In genomic region chr5:129148-129547, GRCh38 we compare ENCODE assay signal across 3 cellular contexts.
TF ChIP-seq lines count a peak whose summit lies in the region.

No MANE protein-coding gene starts in this region.

TF ChIP-seq in GM23338, 12 proteins besides CTCF, POLR2A, EP300 and RAD21 (continues in another document):
- no peak for TF ChIP-seq ZNF331 (CRISPR knock-in tag; IDR thresholded peaks at IDR 0.05; ENCODE audit: low read depth)
- no peak for TF ChIP-seq ZNF114 (CRISPR knock-in tag; IDR thresholded peaks at IDR 0.05)
- TF ChIP-seq, protein P1, sequence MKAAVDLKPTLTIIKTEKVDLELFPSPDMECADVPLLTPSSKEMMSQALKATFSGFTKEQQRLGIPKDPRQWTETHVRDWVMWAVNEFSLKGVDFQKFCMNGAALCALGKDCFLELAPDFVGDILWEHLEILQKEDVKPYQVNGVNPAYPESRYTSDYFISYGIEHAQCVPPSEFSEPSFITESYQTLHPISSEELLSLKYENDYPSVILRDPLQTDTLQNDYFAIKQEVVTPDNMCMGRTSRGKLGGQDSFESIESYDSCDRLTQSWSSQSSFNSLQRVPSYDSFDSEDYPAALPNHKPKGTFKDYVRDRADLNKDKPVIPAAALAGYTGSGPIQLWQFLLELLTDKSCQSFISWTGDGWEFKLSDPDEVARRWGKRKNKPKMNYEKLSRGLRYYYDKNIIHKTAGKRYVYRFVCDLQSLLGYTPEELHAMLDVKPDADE (IDR thresholded peaks at IDR 0.05): no peak
- no peak for TF ChIP-seq CREB1 (CRISPR knock-in tag; IDR thresholded peaks at IDR 0.05; ENCODE audit: low read depth)
- TF ChIP-seq POLR2AphosphoS5 (IDR thresholded peaks at IDR 0.05; ENCODE audit: low read depth): no peak
- no peak for TF ChIP-seq JUNB (IDR thresholded peaks at IDR 0.05; ENCODE audit: unreplicated experiment)
- no peak for TF ChIP-seq NANOG (IDR thresholded peaks at IDR 0.05; ENCODE audit: borderline replicate concordance)
- TF ChIP-seq EZH2 (IDR thresholded peaks at IDR 0.05; ENCODE audit: low read depth, unreplicated experiment): no peak
- no peak for TF ChIP-seq STAT1 (IDR thresholded peaks at IDR 0.05; ENCODE audit: unreplicated experiment)
- no peak for TF ChIP-seq EZH2phosphoT487 (IDR thresholded peaks at IDR 0.05; ENCODE audit: unreplicated experiment)
- no peak for TF ChIP-seq REST (IDR thresholded peaks at IDR 0.05; ENCODE audit: unreplicated experiment)

TF ChIP-seq in IMR-90, 13 proteins besides CTCF, POLR2A, EP300 and RAD21:
- TF ChIP-seq USF2 (IDR thresholded peaks at IDR 0.05; ENCODE audit: low read depth, low read length) (no peak), MAFK (IDR thresholded peaks at IDR 0.05; ENCODE audit: low read depth, low read length) (peak; percentile 57), FOS (IDR thresholded peaks at IDR 0.05; ENCODE audit: low read depth, low read length) (no peak), NFE2L2 (IDR thresholded peaks at IDR 0.05; ENCODE audit: low read depth, low read length) (no peak), RFX5 (IDR thresholded peaks at IDR 0.05; ENCODE audit: low read depth, low read length) (no peak)

TF ChIP-seq in K562, 482 proteins besides CTCF, POLR2A, EP300 and RAD21:
- TF ChIP-seq ZNF316 (IDR thresholded peaks at IDR 0.05): peak; percentile 35
- TF ChIP-seq, protein P2, sequence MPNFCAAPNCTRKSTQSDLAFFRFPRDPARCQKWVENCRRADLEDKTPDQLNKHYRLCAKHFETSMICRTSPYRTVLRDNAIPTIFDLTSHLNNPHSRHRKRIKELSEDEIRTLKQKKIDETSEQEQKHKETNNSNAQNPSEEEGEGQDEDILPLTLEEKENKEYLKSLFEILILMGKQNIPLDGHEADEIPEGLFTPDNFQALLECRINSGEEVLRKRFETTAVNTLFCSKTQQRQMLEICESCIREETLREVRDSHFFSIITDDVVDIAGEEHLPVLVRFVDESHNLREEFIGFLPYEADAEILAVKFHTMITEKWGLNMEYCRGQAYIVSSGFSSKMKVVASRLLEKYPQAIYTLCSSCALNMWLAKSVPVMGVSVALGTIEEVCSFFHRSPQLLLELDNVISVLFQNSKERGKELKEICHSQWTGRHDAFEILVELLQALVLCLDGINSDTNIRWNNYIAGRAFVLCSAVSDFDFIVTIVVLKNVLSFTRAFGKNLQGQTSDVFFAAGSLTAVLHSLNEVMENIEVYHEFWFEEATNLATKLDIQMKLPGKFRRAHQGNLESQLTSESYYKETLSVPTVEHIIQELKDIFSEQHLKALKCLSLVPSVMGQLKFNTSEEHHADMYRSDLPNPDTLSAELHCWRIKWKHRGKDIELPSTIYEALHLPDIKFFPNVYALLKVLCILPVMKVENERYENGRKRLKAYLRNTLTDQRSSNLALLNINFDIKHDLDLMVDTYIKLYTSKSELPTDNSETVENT (CRISPR knock-in tag; IDR thresholded peaks at IDR 0.05): no peak
- TF ChIP-seq ZBTB9 (CRISPR knock-in tag; IDR thresholded peaks at IDR 0.05): no peak
- no peak for TF ChIP-seq ZNF707 (CRISPR knock-in tag; conservative IDR thresholded peaks at IDR 0.05)
- no peak for TF ChIP-seq ID3 (CRISPR knock-in tag; IDR thresholded peaks at IDR 0.05)
- no peak for TF ChIP-seq ID3 (tag; IDR thresholded peaks at IDR 0.05)
- TF ChIP-seq MAFK (IDR thresholded peaks at IDR 0.05; ENCODE audit: low read length): peak; percentile 16; the same call in 1 of the 2 replicates
- no peak for TF ChIP-seq ZNF445 (CRISPR knock-in tag; IDR thresholded peaks at IDR 0.05; ENCODE audit: low read depth)
- TF ChIP-seq MAFF (IDR thresholded peaks at IDR 0.05; ENCODE audit: low read length): peak; percentile 47; the same call in 1 of the 2 replicates
TF ChIP-seq in K562: peak in this region for 3.
